Comparison of ENCODE assay signal across 20 cellular contexts in the genomic region with DNA sequence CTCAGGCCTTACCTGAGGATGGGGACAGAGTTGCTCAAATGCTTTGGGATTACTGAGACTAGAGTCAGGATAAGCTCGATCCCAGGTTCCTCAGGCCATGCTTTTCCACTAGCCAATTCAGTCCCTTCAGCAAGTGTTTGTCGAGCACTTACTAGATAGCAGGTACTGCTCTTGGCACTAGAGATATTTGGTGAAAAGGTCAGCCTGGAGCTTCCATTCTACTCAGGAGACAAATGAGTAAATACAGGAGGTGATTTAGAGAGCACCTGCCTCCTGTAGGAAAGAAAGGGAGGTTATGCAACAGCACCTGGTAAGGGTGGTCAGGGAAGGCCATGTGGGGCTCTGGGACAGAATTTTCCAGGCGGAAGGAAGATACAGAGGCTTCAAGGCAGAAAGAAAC.
DNase-seq lines count a peak whose midpoint lies in the region; TF ChIP-seq lines count a peak whose summit lies in the region.
"Had no signal": no experiment of that assay in that cellular context is flagged by ENCODE, and none has a peak within 500 bp of the region (broad histone marks: within the 10 kb centered on the region; RNA-seq: fewer than 3 reads in every experiment).

No MANE protein-coding gene starts in this region.

- no peak overlapping the region for H3K27ac ChIP-seq in vagina
- H3K27ac ChIP-seq: 22Rv1, BLaER1, GM23248 had no signal

- H3K27me3 ChIP-seq in vagina, result no peaks in the 10 kb centered on the region
- H3K27me3 ChIP-seq: BLaER1 had no signal

- no peaks in the 10 kb centered on the region for H3K4me1 ChIP-seq in vagina

- DNase-seq in NCI-H146 (lab: John Stamatoyannopoulos, UW), result peak; percentile 22
- DNase-seq in NCI-H146 treated with DMSO at 0.1 percent for 48 hours (lab: John Stamatoyannopoulos, UW; ENCODE audit: unreplicated experiment), result no peak
- DNase-seq in SHP77 (lab: John Stamatoyannopoulos, UW), result peak; percentile 7 to 12
- no peak for DNase-seq in SHP77 treated with DMSO at 0.1 percent for 48 hours (lab: John Stamatoyannopoulos, UW)
- DNase-seq in NCI-H69 (lab: John Stamatoyannopoulos, UW), result peak; percentile 19
- peak; percentile 16 to 58 for DNase-seq in vagina (ENCODE audit: extremely low spot score in 2 of 2)
- no peak for DNase-seq in germinal center (ENCODE audit: low spot score)
- DNase-seq in C1 segment of cervical spinal cord (lab: John Stamatoyannopoulos, UW), result no peak
- DNase-seq: CD4-positive, alpha-beta T cell; CD8-positive, alpha-beta memory T cell; DMS 273 treated with DMSO at 0.1 percent for 48 hours; DMS79; EL; GDM1; GM23248; H7; HCEC 1CT had no signal

- no peaks in the 10 kb centered on the region for H3K36me3 ChIP-seq in vagina
- H3K36me3 ChIP-seq: BLaER1 had no signal

- intact Hi-C loops in vagina (cut with DNase I), result no loop called here

- H3K9me3 ChIP-seq in vagina, result no peaks in the 10 kb centered on the region
- H3K9me3 ChIP-seq: BLaER1 had no signal

- TF ChIP-seq CTCF in vagina (IDR thresholded peaks at IDR 0.05), result no peak

- no peak overlapping the region for H3K4me3 ChIP-seq in vagina
- H3K4me3 ChIP-seq: BLaER1, GM12878, GM23248 had no signal

- TF ChIP-seq POLR2A in vagina (IDR thresholded peaks at IDR 0.05), result no peak

Comparison
In these comparisons a context has a peak if more than half of its experiments do, and no peak if none do; other contexts are left out.
1. DNase-seq: peak in NCI-H146 (single experiment), SHP77 (2 of 2), NCI-H69 (single experiment) and vagina (2 of 2); none in NCI-H146 treated with DMSO at 0.1 percent for 48 hours (single experiment), SHP77 treated with DMSO at 0.1 percent for 48 hours (single experiment), germinal center (single experiment) and C1 segment of cervical spinal cord (0 of 14).